24 cellular contexts compared by ENCODE assay signal in genomic region chr1:85473390-85473789, GRCh38. TPM values are rescaled to one million over a fixed set of nuclear protein-coding genes. Genes with fewer than 3 reads are reported as not detected.
A peak's percentile ranks its signal among the peaks of the same experiment; 100 is the strongest.
DNase-seq lines count a peak whose midpoint lies in the region; ATAC-seq and TF ChIP-seq lines count a peak whose summit lies in the region.
"Had no signal": no experiment of that assay in that cellular context is flagged by ENCODE, and none has a peak within 500 bp of the region (broad histone marks: within the 10 kb centered on the region; RNA-seq: fewer than 3 reads in every experiment).

No MANE protein-coding gene starts in this region.

- H3K4me3 ChIP-seq in ACC112 (ENCODE audit: low read depth, low read length): no peak overlapping the region
- no peak overlapping the region for H3K4me3 ChIP-seq in choroid plexus epithelial cell (ENCODE audit: low read depth, low read length)
- H3K4me3 ChIP-seq: adrenal gland, K562 had no signal

- H3K27ac ChIP-seq in ACC112 (ENCODE audit: low read depth, low read length): peak overlapping the region; percentile 37
- H3K27ac ChIP-seq: adrenal gland, C4-2B had no signal

- H3K27me3 ChIP-seq in ACC112 (ENCODE audit: insufficient read depth, low read length): no peaks in the 10 kb centered on the region
- H3K27me3 ChIP-seq: adrenal gland had no signal

- H3K36me3 ChIP-seq in ACC112 (ENCODE audit: insufficient read depth, low read length): peaks cover 10% of the 10 kb centered on the region; the same call in 1 of the 2 replicates
- H3K36me3 ChIP-seq: adrenal gland had no signal

- H3K79me2 ChIP-seq in ACC112 (ENCODE audit: control insufficient read depth, insufficient read depth, low read length, unreplicated experiment): no peaks in the 10 kb centered on the region

- H3K4me1 ChIP-seq in ACC112 (ENCODE audit: control insufficient read depth, insufficient read depth, low read length, unreplicated experiment): no peaks in the 10 kb centered on the region
- H3K4me1 ChIP-seq: adrenal gland had no signal

- DNase-seq in LHCN-M2 (ENCODE audit: low read depth) (peak; percentile 30), choroid plexus epithelial cell (ENCODE audit: low read depth) (peak; percentile 60), iris pigment epithelial cell (ENCODE audit: low read depth) (peak; percentile 60), anterior cingulate cortex (lab: John Stamatoyannopoulos, UW) (no peak), NCI-H2196 treated with DMSO at 0.1 percent for 48 hours (lab: John Stamatoyannopoulos, UW; ENCODE audit: unreplicated experiment) (no peak)
- DNase-seq: ACHN; activated CD4-positive, alpha-beta memory T cell treated with anti-CD3 and anti-CD28 coated beads, Interleukin-2, amount 10 ng/mL, durations not matched to agents 7 days and 5 days; activated T-cell treated with anti-CD3 and anti-CD28 coated beads for 4 hours; adrenal gland; central memory CD4-positive, alpha-beta T cell; erythroblast; hippocampal formation; NCI-H1048; NCI-H1930; NCI-H345; right cardiac atrium; stimulated activated CD4-positive, alpha-beta T cell treated with anti-CD3 and anti-CD28 coated beads, Interleukin-15, amount 100 ng/mL, for 24 hours; substantia nigra had no signal

- no peak for TF ChIP-seq CTCF in choroid plexus epithelial cell (conservative IDR thresholded peaks at IDR 0.05; ENCODE audit: low read depth, low read length)

- ATAC-seq in GM21528 (IDR thresholded peaks at IDR 0.05; ENCODE audit: low FRiP score, unreplicated experiment) (no peak), GM19463 (IDR thresholded peaks at IDR 0.05; ENCODE audit: unreplicated experiment) (no peak)
- ATAC-seq: K562, right cardiac atrium, WTC11 had no signal

- H2AFZ ChIP-seq in ACC112 (ENCODE audit: low read length, unreplicated experiment): no peak overlapping the region

RNA-seq across cellular contexts. Expression of gene DDAH1, which starts 8.4 kb away (rescaled TPM):
- total RNA-seq in LHCN-M2 (2014; rRNA removed): 47.1 and 49.4 TPM in 2 replicates
- 98.2 TPM for polyA plus RNA-seq in LHCN-M2 (2012)
- total RNA-seq: activated CD4-positive, alpha-beta memory T cell treated with anti-CD3 and anti-CD28 coated beads, Interleukin-2, amount 10 ng/mL, durations not matched to agents 7 days and 5 days had no signal

Comparison
In these comparisons a context has a peak if more than half of its experiments do, and no peak if none do; other contexts are left out.
1. DNase-seq: peak in LHCN-M2 (single experiment), choroid plexus epithelial cell (single experiment) and iris pigment epithelial cell (single experiment); none in anterior cingulate cortex (0 of 58) and NCI-H2196 treated with DMSO at 0.1 percent for 48 hours (single experiment).